ENCODE assay signal across 12 cellular contexts in genomic region chr9:6272229-6272597, GRCh38. TPM values are rescaled to one million over a fixed set of nuclear protein-coding genes. Genes with fewer than 3 reads are reported as not detected.
DNase-seq lines count a peak whose midpoint lies in the region; ATAC-seq, FAIRE-seq and TF ChIP-seq lines count a peak whose summit lies in the region.
"Had no signal": no experiment of that assay in that cellular context is flagged by ENCODE, and none has a peak within 500 bp of the region (broad histone marks: within the 10 kb centered on the region; RNA-seq: fewer than 3 reads in every experiment).

No MANE protein-coding gene starts in this region.

- H3K9me1 ChIP-seq in IMR-90 (ENCODE audit: insufficient read depth, low read length), result no peaks in the 10 kb centered on the region

- no peak overlapping the region for H3K4me3 Mint-ChIP-seq in T-cell

- H3K36me3 ChIP-seq in IMR-90 (ENCODE audit: control insufficient read depth, insufficient read depth, low read length) (no peaks in the 10 kb centered on the region), esophagus muscularis mucosa (no peaks in the 10 kb centered on the region), HepG2 (replicated peaks in 1 of 2; ENCODE audit: control insufficient read depth in 1 of 2, insufficient read depth in 2 of 2, low read length in 2 of 2) (no peaks in the 10 kb centered on the region), upper lobe of left lung (no peaks in the 10 kb centered on the region)

- H3K27me3 Mint-ChIP-seq in T-cell, result peaks cover 9 to 15% of the 10 kb centered on the region in 2 donors

- H2BK15ac ChIP-seq in IMR-90 (ENCODE audit: low read depth, low read length), result no peak overlapping the region

- no peak overlapping the region for H2AK9ac ChIP-seq in IMR-90 (replicated peaks; ENCODE audit: low read depth, low read length, poor library complexity)

- H3K36me3 Mint-ChIP-seq in T-cell, result no peaks in the 10 kb centered on the region

- in situ Hi-C loops in IMR-90 (cut with MboI; ENCODE audit: low sequenced_read_pairs) (no loop called here), HepG2 (cut with HindIII; ENCODE audit: extremely low pct_ligation_motif_present, low pct_unique_long_range_greater_than_20kb) (no loop called here)

- H3K18ac ChIP-seq in IMR-90 (ENCODE audit: low read depth, low read length), result no peak overlapping the region

- no peak overlapping the region for H3K14ac ChIP-seq in IMR-90 (replicated peaks; ENCODE audit: low read depth, low read length)

- peak; percentile 97 for ATAC-seq in IMR-90 (ENCODE audit: low read depth)
- ATAC-seq in HepG2, result peak; percentile 97
- ATAC-seq in upper lobe of left lung (ENCODE audit: low FRiP score in 2 of 2), result peak; percentile 88 to 95
- no peak for ATAC-seq in T-cell (replicated peaks in 1 of 4)
- ATAC-seq in GM19463 (IDR thresholded peaks at IDR 0.05; ENCODE audit: unreplicated experiment), result no peak
- no peak for ATAC-seq in HG02870 (IDR thresholded peaks at IDR 0.05; ENCODE audit: unreplicated experiment)

- H3K4me1 ChIP-seq in IMR-90 (ENCODE audit: control insufficient read depth, insufficient read depth, low read length), result peaks cover 4% of the 10 kb centered on the region; the same call in 1 of the 2 replicates
- H3K4me1 ChIP-seq in esophagus muscularis mucosa, result peaks cover 11 to 32% (median 28%) of the 10 kb centered on the region in 4 donors
- H3K4me1 ChIP-seq in HepG2 (ENCODE audit: insufficient read depth, low read length), result peaks cover 25% of the 10 kb centered on the region
- H3K4me1 ChIP-seq in upper lobe of left lung, result peaks cover 0 to 18% (median 5%) of the 10 kb centered on the region in 4 donors

- no peak overlapping the region for H3K9ac ChIP-seq in IMR-90 (ENCODE audit: low read depth, low read length)
- H3K9ac ChIP-seq in HepG2 (ENCODE audit: insufficient read depth, low read depth, low read length), result no peak overlapping the region

- CTCF ChIA-PET in IMR-90 (lab: Yijun Ruan, JAX), result interaction anchor here (0.6 kb wide), 2 partner anchors 105 to 708 kb away, joined by 3 to 4 read pairs; no protein-coding TSS in a partner anchor
- CTCF ChIA-PET in HepG2 (lab: Yijun Ruan, JAX; ENCODE audit: low intra/inter-chr PET ratio, low total read pairs), result no interaction called here
- CTCF ChIA-PET in T-cell (lab: Charles Lee), result no interaction called here

- H3K9me3 ChIP-seq in IMR-90 (ENCODE audit: control insufficient read depth, insufficient read depth, low read length), result no peaks in the 10 kb centered on the region
- no peaks in the 10 kb centered on the region for H3K9me3 ChIP-seq in esophagus muscularis mucosa
- no peaks in the 10 kb centered on the region for H3K9me3 ChIP-seq in HepG2 (ENCODE audit: low read length)
- H3K9me3 ChIP-seq in upper lobe of left lung, result no peaks in the 10 kb centered on the region

- H3K27me3 ChIP-seq in IMR-90 (ENCODE audit: control insufficient read depth, insufficient read depth, low read length) (peaks cover 18% of the 10 kb centered on the region), esophagus muscularis mucosa (no peaks in the 10 kb centered on the region), HepG2 (ENCODE audit: control insufficient read depth in 1 of 2, insufficient read depth in 2 of 2, low read length in 2 of 2) (no peaks in the 10 kb centered on the region), upper lobe of left lung (no peaks in the 10 kb centered on the region)

- no TSS peak for BruUV-seq in IMR-90 (replicated peaks; lab: Mats Ljungman, UMichigan)
- BruUV-seq in HepG2 (replicated peaks; lab: Mats Ljungman, UMichigan), result no TSS peak

- no peak overlapping the region for H4K5ac ChIP-seq in IMR-90 (ENCODE audit: low read depth, low read length)

- H3K79me1 ChIP-seq in IMR-90 (ENCODE audit: low read depth in 1 of 2, low read length in 2 of 2), result no peaks in the 10 kb centered on the region

- H3K4me1 Mint-ChIP-seq in T-cell, result no peaks in the 10 kb centered on the region

- H3K27ac ChIP-seq in IMR-90 (ENCODE audit: insufficient read depth, low read length) (no peak overlapping the region), esophagus muscularis mucosa (replicated peaks in 1 of 4) (peak overlapping the region; percentile 62 to 79 (median 77)), HepG2 (ENCODE audit: extremely low read length, insufficient read depth, low read length) (no peak overlapping the region), upper lobe of left lung (peak overlapping the region in 3 of 4 donors; percentile 19 to 20 (median 19))
- H3K27ac ChIP-seq: VCaP had no signal

- H3K4ac ChIP-seq in IMR-90 (ENCODE audit: low read depth, low read length), result no peak overlapping the region

- H2AFZ ChIP-seq in IMR-90 (replicated peaks; ENCODE audit: low read length, poor library complexity) (no peak overlapping the region), HepG2 (ENCODE audit: low read length) (no peak overlapping the region)

- DNase-seq in IMR-90 (peak; percentile 93), esophagus muscularis mucosa (ENCODE audit: extremely low spot score) (no peak), HepG2 (ENCODE audit: low spot score) (peak; percentile 76), upper lobe of left lung (peak in 1 of 2 donors; percentile 28), T-cell (no peak)
- DNase-seq: activated gamma-delta T cell, NCI-H1105 had no signal

- H3K9me3 Mint-ChIP-seq in T-cell, result no peaks in the 10 kb centered on the region

- H2BK20ac ChIP-seq in IMR-90 (ENCODE audit: low read depth, low read length), result no peak overlapping the region

- dilution Hi-C loops in IMR-90 (cut with HindIII; ENCODE audit: low sequenced_read_pairs, unreplicated experiment), result no loop called here

- intact Hi-C loops in IMR-90 (cut with micrococcal nuclease), result loop anchor here (1.0 kb wide), 1 partner anchor 217 kb away; no protein-coding TSS in a partner anchor
- intact Hi-C loops in esophagus muscularis mucosa (cut with DNase I), result loop anchor here (5.0 kb wide), 1 partner anchor 55 kb away; the partner anchor contains the start of gene IL33
- intact Hi-C loops in HepG2 (cut with micrococcal nuclease; ENCODE audit: unreplicated experiment), result no loop called here

- no peak overlapping the region for H2BK120ac ChIP-seq in IMR-90 (ENCODE audit: low read depth, low read length)

- no peak overlapping the region for H3K23ac ChIP-seq in IMR-90 (ENCODE audit: low read depth, low read length)

- H4K20me1 ChIP-seq in IMR-90 (ENCODE audit: insufficient read depth, low read length), result no peaks in the 10 kb centered on the region
- H4K20me1 ChIP-seq in HepG2 (ENCODE audit: insufficient read depth, low read length), result no peaks in the 10 kb centered on the region

- POLR2A ChIA-PET in IMR-90 (lab: Charles Lee; ENCODE audit: unreplicated experiment), result no interaction called here
- POLR2A ChIA-PET in HepG2 (lab: Yijun Ruan, JAX), result interaction anchor here (1.1 kb wide), 1 partner anchor 33 kb away, joined by 5 read pairs; no protein-coding TSS in a partner anchor
- POLR2A ChIA-PET in T-cell (lab: Charles Lee), result no interaction called here

- TF ChIP-seq CTCF in IMR-90 (conservative IDR thresholded peaks at IDR 0.05; ENCODE audit: low read depth, low read length) (no peak), esophagus muscularis mucosa (IDR thresholded peaks at IDR 0.05) (no peak), HepG2 (CRISPR knock-in tag; IDR thresholded peaks at IDR 0.05) (no peak), upper lobe of left lung (IDR thresholded peaks at IDR 0.05) (no peak)

- TF ChIP-seq POLR2A in IMR-90 (IDR thresholded peaks at IDR 0.05; ENCODE audit: low read depth, low read length), result no peak
- TF ChIP-seq POLR2A in esophagus muscularis mucosa (IDR thresholded peaks at IDR 0.05; ENCODE audit: low read depth), result no peak
- no peak for TF ChIP-seq POLR2A in HepG2 (IDR thresholded peaks at IDR 0.05; ENCODE audit: insufficient read depth in 1 of 2, low read depth in 2 of 2, low read length in 2 of 2)
- TF ChIP-seq POLR2A in upper lobe of left lung (IDR thresholded peaks at IDR 0.05), result no peak

- H4K91ac ChIP-seq in IMR-90 (ENCODE audit: insufficient read depth, low read depth, low read length), result no peak overlapping the region

- TF ChIP-seq EP300 in esophagus muscularis mucosa (IDR thresholded peaks at IDR 0.05) (no peak), HepG2 (IDR thresholded peaks at IDR 0.05; ENCODE audit: low read depth in 2 of 2, low read length in 2 of 2) (peak in 1 of 2 experiments; percentile 76; a peak in 2 of 4 replicates), HepG2 (CRISPR knock-in tag; IDR thresholded peaks at IDR 0.05; ENCODE audit: borderline replicate concordance) (no peak), upper lobe of left lung (IDR thresholded peaks at IDR 0.05) (peak in 1 of 4 donors; percentile 42)

- H3K4me2 ChIP-seq in IMR-90 (ENCODE audit: low read depth, low read length) (no peak overlapping the region), HepG2 (ENCODE audit: low read depth, low read length) (0 out of 2 replicates have a peak overlapping the region, but pooled peaks have one; percentile 15)
- H3K4me2 ChIP-seq: smooth muscle cell had no signal

- H3K79me2 ChIP-seq in HepG2 (ENCODE audit: insufficient read depth, low read length), result no peaks in the 10 kb centered on the region

- no peak overlapping the region for H3K27ac Mint-ChIP-seq in T-cell

- H2AK5ac ChIP-seq in IMR-90 (ENCODE audit: low read depth, low read length), result no peak overlapping the region

- no peak overlapping the region for H3K4me3 ChIP-seq in IMR-90 (ENCODE audit: insufficient read depth, low read depth, low read length)
- no peak overlapping the region for H3K4me3 ChIP-seq in esophagus muscularis mucosa
- H3K4me3 ChIP-seq in HepG2 (replicated peaks in 1 of 3; ENCODE audit: insufficient read depth in 1 of 3, low read depth in 2 of 3, low read length in 3 of 3), result no peak overlapping the region; a peak in 1 of 6 replicates
- H3K4me3 ChIP-seq in upper lobe of left lung, result no peak overlapping the region
- H3K4me3 ChIP-seq: smooth muscle cell had no signal

- H2BK5ac ChIP-seq in IMR-90 (ENCODE audit: low read depth, low read length, poor library complexity, severe bottlenecking), result no peak overlapping the region

- no peak for TF ChIP-seq RAD21 in IMR-90 (IDR thresholded peaks at IDR 0.05; ENCODE audit: low read length)
- TF ChIP-seq RAD21 in HepG2 (CRISPR knock-in tag; IDR thresholded peaks at IDR 0.05), result no peak

- H4K8ac ChIP-seq in IMR-90 (ENCODE audit: low read depth in 2 of 2, low read length in 2 of 2), result no peak overlapping the region

- no peak overlapping the region for H3K56ac ChIP-seq in IMR-90 (ENCODE audit: extremely low read depth, insufficient read depth, low read length)

- FAIRE-seq in HepG2 (lab: Jason Lieb, UNC), result peak; percentile 60

RNA-seq across cellular contexts. Expression of gene TPD52L3, which starts 56.0 kb away (rescaled TPM):
- total RNA-seq in IMR-90 (2012; rRNA removed) (not detected in 2 replicates), esophagus muscularis mucosa (not detected), HepG2 (2016; rRNA removed; fragmentation: Illumina TruSeq; extraction: Trizol) (not detected in 2 replicates), upper lobe of left lung (not detected), T-cell (not detected)
- polyA plus RNA-seq in IMR-90 (2012; rRNA removed) (not detected in 2 replicates), HepG2 (2011; rRNA removed) (not detected in 2 replicates)
- polyA plus RNA-seq in IMR-90 (2012; cell fraction: cytosol; rRNA removed), result not detected in 2 replicates
- not detected in 2 replicates for polyA plus RNA-seq in IMR-90 (2012; cell fraction: nucleus; rRNA removed; ENCODE audit: low replicate concordance)
- not detected in 2 replicates for total RNA-seq in HepG2 (2016; cell fraction: cytosol; rRNA removed; fragmentation: Illumina TruSeq; extraction: Trizol; ENCODE audit: low read depth)
- total RNA-seq in HepG2 (2016; cell fraction: insoluble cytoplasmic fraction; rRNA removed; fragmentation: Illumina TruSeq; extraction: Trizol), result not detected in 2 replicates
- total RNA-seq in HepG2 (2016; cell fraction: membrane; rRNA removed; fragmentation: Illumina TruSeq; extraction: Trizol), result not detected in 2 replicates
- not detected in 2 replicates for total RNA-seq in HepG2 (2016; cell fraction: nucleus; rRNA removed; fragmentation: Illumina TruSeq; extraction: Trizol)
- not detected in 2 replicates for polyA plus RNA-seq in HepG2 (2011; cell fraction: cytosol; rRNA removed)
- not detected in 2 replicates for polyA plus RNA-seq in HepG2 (2011; cell fraction: nucleus; rRNA removed)
- polyA plus RNA-seq in HepG2 (2012), result not detected in 2 replicates
- not detected in 2 replicates for polyA plus RNA-seq in HepG2 (2016; cell fraction: cytosol; fragmentation: Illumina TruSeq; extraction: Trizol; ENCODE audit: low read depth)
- polyA plus RNA-seq in HepG2 (2016; cell fraction: insoluble cytoplasmic fraction; fragmentation: Illumina TruSeq; extraction: Trizol; ENCODE audit: low read depth), result not detected in 2 replicates
- not detected in 2 replicates for polyA plus RNA-seq in HepG2 (2016; cell fraction: membrane; fragmentation: Illumina TruSeq; extraction: Trizol; ENCODE audit: low read depth)
- polyA plus RNA-seq in HepG2 (2016; cell fraction: nucleus; fragmentation: Illumina TruSeq; extraction: Trizol; ENCODE audit: insufficient read depth, low read depth), result not detected in 2 replicates
- not detected in 2 replicates for polyA minus RNA-seq in HepG2 (2011; rRNA and poly(A)+ RNA removed; ENCODE audit: low replicate concordance)
- polyA minus RNA-seq in HepG2 (2011; cell fraction: cytosol; rRNA and poly(A)+ RNA removed), result not detected in 2 replicates
- polyA minus RNA-seq in HepG2 (2011; cell fraction: nucleus; rRNA and poly(A)+ RNA removed), result not detected in 2 replicates
- total RNA-seq: lower leg skin, smooth muscle cell had no signal
- polyA plus RNA-seq: smooth muscle cell had no signal

RNA-seq across cellular contexts. Expression of gene IL33, which starts 56.6 kb away (rescaled TPM):
- total RNA-seq in IMR-90 (2012; rRNA removed), result not detected in 2 replicates
- polyA plus RNA-seq in IMR-90 (2012; rRNA removed), result not detected in 2 replicates
- not detected in 2 replicates for polyA plus RNA-seq in IMR-90 (2012; cell fraction: cytosol; rRNA removed)
- 0.03 TPM in 1 of 2 replicates, not detected in the other for polyA plus RNA-seq in IMR-90 (2012; cell fraction: nucleus; rRNA removed; ENCODE audit: low replicate concordance)
- 100 to 1,000 TPM in 2 of 4 donors, 10 to 100 TPM in 2; 63.1 to 178 (median 104) TPM for total RNA-seq in esophagus muscularis mucosa
- not detected in 2 replicates for total RNA-seq in HepG2 (2016; rRNA removed; fragmentation: Illumina TruSeq; extraction: Trizol)
- not detected in 2 replicates for total RNA-seq in HepG2 (2016; cell fraction: cytosol; rRNA removed; fragmentation: Illumina TruSeq; extraction: Trizol; ENCODE audit: low read depth)
- not detected in 2 replicates for total RNA-seq in HepG2 (2016; cell fraction: insoluble cytoplasmic fraction; rRNA removed; fragmentation: Illumina TruSeq; extraction: Trizol)
- not detected in 2 replicates for total RNA-seq in HepG2 (2016; cell fraction: membrane; rRNA removed; fragmentation: Illumina TruSeq; extraction: Trizol)
- total RNA-seq in HepG2 (2016; cell fraction: nucleus; rRNA removed; fragmentation: Illumina TruSeq; extraction: Trizol), result not detected in 2 replicates
- polyA plus RNA-seq in HepG2 (2011; rRNA removed), result 0.03 and 0.05 TPM in 2 replicates
- polyA plus RNA-seq in HepG2 (2011; cell fraction: cytosol; rRNA removed), result 0.03 TPM in 1 of 2 replicates, not detected in the other
- not detected in 2 replicates for polyA plus RNA-seq in HepG2 (2011; cell fraction: nucleus; rRNA removed)
- not detected in 2 replicates for polyA plus RNA-seq in HepG2 (2012)
- polyA plus RNA-seq in HepG2 (2016; cell fraction: cytosol; fragmentation: Illumina TruSeq; extraction: Trizol; ENCODE audit: low read depth), result not detected in 2 replicates
- not detected in 2 replicates for polyA plus RNA-seq in HepG2 (2016; cell fraction: insoluble cytoplasmic fraction; fragmentation: Illumina TruSeq; extraction: Trizol; ENCODE audit: low read depth)
- not detected in 2 replicates for polyA plus RNA-seq in HepG2 (2016; cell fraction: membrane; fragmentation: Illumina TruSeq; extraction: Trizol; ENCODE audit: low read depth)
- not detected in 2 replicates for polyA plus RNA-seq in HepG2 (2016; cell fraction: nucleus; fragmentation: Illumina TruSeq; extraction: Trizol; ENCODE audit: insufficient read depth, low read depth)
- polyA minus RNA-seq in HepG2 (2011; rRNA and poly(A)+ RNA removed; ENCODE audit: low replicate concordance), result 0.26 TPM in 1 of 2 replicates, not detected in the other
- polyA minus RNA-seq in HepG2 (2011; cell fraction: cytosol; rRNA and poly(A)+ RNA removed), result not detected in 2 replicates
- 0.13 TPM in 1 of 2 replicates, not detected in the other for polyA minus RNA-seq in HepG2 (2011; cell fraction: nucleus; rRNA and poly(A)+ RNA removed)
- total RNA-seq in upper lobe of left lung, result 10 to 100 TPM in 5 of 6 donors, 1 to 10 TPM in 1; 4.2 to 60.6 (median 19.3) TPM
- under 1 TPM in 1 of 5 donors, not detected in 4; 0.22 TPM for total RNA-seq in T-cell

Comparison
In these comparisons a context has a peak if more than half of its experiments do, and no peak if none do; other contexts are left out.
1. ATAC-seq: peak in IMR-90 (single experiment), HepG2 (single experiment) and upper lobe of left lung (2 of 2); none in T-cell (0 of 4), GM19463 (single experiment) and HG02870 (single experiment).
2. DNase-seq: peak in IMR-90 (single experiment) and HepG2 (single experiment); none in esophagus muscularis mucosa (single experiment) and T-cell (0 of 34).
3. H3K27ac ChIP-seq: peak in esophagus muscularis mucosa (4 of 4) and upper lobe of left lung (3 of 4); none in IMR-90 (single experiment) and HepG2 (single experiment).